In genomic region chr5:170747357-170747756, GRCh38 we compare ENCODE assay signal across 1 cellular context.
A peak's percentile ranks its signal among the peaks of the same experiment; 100 is the strongest.
TF ChIP-seq lines count a peak whose summit lies in the region.

No MANE protein-coding gene starts in this region.

TF ChIP-seq in SK-N-SH, 30 proteins besides CTCF, POLR2A, EP300 and RAD21:
- TF ChIP-seq SMC3 (IDR thresholded peaks at IDR 0.05; ENCODE audit: low read depth, low read length) (no peak), TCF12 (IDR thresholded peaks at IDR 0.05) (peak; percentile 32; the same call in 1 of the 2 replicates), CHD2 (IDR thresholded peaks at IDR 0.05; ENCODE audit: low read length, partially characterized antibody) (peak; percentile 46), RCOR1 (IDR thresholded peaks at IDR 0.05; ENCODE audit: low read length) (peak; percentile 94)
- TF ChIP-seq, protein P1, sequence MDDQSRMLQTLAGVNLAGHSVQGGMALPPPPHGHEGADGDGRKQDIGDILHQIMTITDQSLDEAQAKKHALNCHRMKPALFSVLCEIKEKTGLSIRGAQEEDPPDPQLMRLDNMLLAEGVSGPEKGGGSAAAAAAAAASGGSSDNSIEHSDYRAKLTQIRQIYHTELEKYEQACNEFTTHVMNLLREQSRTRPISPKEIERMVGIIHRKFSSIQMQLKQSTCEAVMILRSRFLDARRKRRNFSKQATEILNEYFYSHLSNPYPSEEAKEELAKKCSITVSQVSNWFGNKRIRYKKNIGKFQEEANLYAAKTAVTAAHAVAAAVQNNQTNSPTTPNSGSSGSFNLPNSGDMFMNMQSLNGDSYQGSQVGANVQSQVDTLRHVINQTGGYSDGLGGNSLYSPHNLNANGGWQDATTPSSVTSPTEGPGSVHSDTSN (IDR thresholded peaks at IDR 0.05) = 0 out of 2 replicates have a peak, but pooled peaks have one; percentile 49
